Comparison of ENCODE assay signal across 9 cellular contexts in genomic region chr1:41102208-41102607, GRCh38.
DNase-seq lines count a peak whose midpoint lies in the region; ATAC-seq, FAIRE-seq and TF ChIP-seq lines count a peak whose summit lies in the region.
"Had no signal": no experiment of that assay in that cellular context is flagged by ENCODE, and none has a peak within 500 bp of the region (broad histone marks: within the 10 kb centered on the region; RNA-seq: fewer than 3 reads in every experiment).

No MANE protein-coding gene starts in this region.

- H3K4me3 ChIP-seq in right lobe of liver, result no peak overlapping the region

- no peaks in the 10 kb centered on the region for H3K36me3 ChIP-seq in right lobe of liver

- TF ChIP-seq CTCF in right lobe of liver (IDR thresholded peaks at IDR 0.05), result no peak

- H3K4me1 ChIP-seq in right lobe of liver, result peaks cover 0 to 17% (median 9%) of the 10 kb centered on the region in 4 donors

- FAIRE-seq in urothelium cell line (lab: Jason Lieb, UNC), result no peak

- H3K9me3 ChIP-seq in right lobe of liver, result no peaks in the 10 kb centered on the region

- no peaks in the 10 kb centered on the region for H3K27me3 ChIP-seq in right lobe of liver

- intact Hi-C loops in right lobe of liver (cut with DNase I), result no loop called here

- H3K27ac ChIP-seq in right lobe of liver, result peak overlapping the region in 2 of 3 donors; percentile 19 to 38

- DNase-seq in LoVo (ENCODE audit: low spot score) (peak; percentile 44), cerebellum (ENCODE audit: low spot score) (peak; percentile 41), right lobe of liver (peak; percentile 85 to 89 (median 88)), urothelium cell line (ENCODE audit: low spot score) (peak; percentile 47)
- DNase-seq: endodermal cell had no signal

- TF ChIP-seq POLR2A in right lobe of liver (IDR thresholded peaks at IDR 0.05), result no peak

- ATAC-seq in right lobe of liver (peak; percentile 96 to 97 (median 97)), HG03378 (IDR thresholded peaks at IDR 0.05; ENCODE audit: unreplicated experiment) (no peak), HG03571 (IDR thresholded peaks at IDR 0.05; ENCODE audit: unreplicated experiment) (no peak), HG03135 (IDR thresholded peaks at IDR 0.05; ENCODE audit: unreplicated experiment) (no peak)
- ATAC-seq: HCT116 had no signal

Comparison
In these comparisons a context has a peak if more than half of its experiments do, and no peak if none do; other contexts are left out.
1. ATAC-seq: peak in right lobe of liver (4 of 4); none in HG03378 (single experiment), HG03571 (single experiment) and HG03135 (single experiment).
2. Peak in every context shown above with its lines, with median percentiles within 50 percentile points of each other: DNase-seq.